In genomic region chr9:91119147-91119546, GRCh38 we compare ENCODE assay signal across 10 cellular contexts.
A peak's percentile ranks its signal among the peaks of the same experiment; 100 is the strongest.
DNase-seq lines count a peak whose midpoint lies in the region; ATAC-seq, FAIRE-seq and TF ChIP-seq lines count a peak whose summit lies in the region.
"Had no signal": no experiment of that assay in that cellular context is flagged by ENCODE, and none has a peak within 500 bp of the region (broad histone marks: within the 10 kb centered on the region; RNA-seq: fewer than 3 reads in every experiment).

No MANE protein-coding gene starts in this region.

- no peak for TF ChIP-seq RAD21 in HCT116 (IDR thresholded peaks at IDR 0.05; ENCODE audit: low read depth)
- TF ChIP-seq RAD21 in K562 (CRISPR knock-in tag; conservative IDR thresholded peaks at IDR 0.05 in 1 of 2, IDR thresholded peaks at IDR 0.05 in 1 of 2) = no peak

- RAD21 ChIA-PET in HCT116 (lab: Charles Lee; ENCODE audit: low non-redundant PET in 1 of 2, low total read pairs in 2 of 2, uncharacterized antibody in 2 of 2, unreplicated experiment in 2 of 2) = no interaction called here

- TF ChIP-seq EP300 in K562 (IDR thresholded peaks at IDR 0.05; ENCODE audit: low read length) = no peak

- no peak for TF ChIP-seq CTCF in HCT116 (IDR thresholded peaks at IDR 0.05 in 2 of 3, conservative IDR thresholded peaks at IDR 0.05 in 1 of 3; ENCODE audit: borderline replicate concordance in 1 of 3, insufficient read depth in 1 of 3, low read depth in 2 of 3, low read length in 2 of 3)
- no peak for TF ChIP-seq CTCF in K562 (IDR thresholded peaks at IDR 0.05 in 2 of 3, conservative IDR thresholded peaks at IDR 0.05 in 1 of 3; ENCODE audit: insufficient read depth in 2 of 3, low read depth in 1 of 3, low read length in 3 of 3)

- peak overlapping the region; percentile 12; the same call in 1 of the 2 replicates for H3K9ac ChIP-seq in HCT116 (ENCODE audit: low read length)
- H3K9ac ChIP-seq in K562 (ENCODE audit: insufficient read depth in 1 of 2, low read depth in 2 of 2, low read length in 2 of 2) = no peak overlapping the region

- ATAC-seq in HCT116 = peak; percentile 26; the same call in 1 of the 2 replicates
- no peak for ATAC-seq in K562
- ATAC-seq in right cardiac atrium = no peak
- ATAC-seq in HG03039 (IDR thresholded peaks at IDR 0.05; ENCODE audit: unreplicated experiment) = no peak

- TF ChIP-seq POLR2A in HCT116 (IDR thresholded peaks at IDR 0.05; ENCODE audit: borderline replicate concordance, extremely low read depth, insufficient read depth, insufficient read length) (no peak), K562 (conservative IDR thresholded peaks at IDR 0.05) (no peak)

- CTCF ChIA-PET in HCT116 (lab: Charles Lee) (no interaction called here), K562 (lab: Yijun Ruan, JAX; ENCODE audit: low intra/inter-chr PET ratio) (no interaction called here)

- no TSS peak for BruUV-seq in HCT116 (replicated peaks; lab: Mats Ljungman, UMichigan)
- BruUV-seq in K562 (replicated peaks; lab: Mats Ljungman, UMichigan) = no TSS peak

- WGBS in K562 (ENCODE audit: insufficient coverage, low coverage, missing lambda C conversion rate) = 32% methylated on average over 10 of the region's 11 CpGs
- 24% methylated on average over 11 of the region's 11 CpGs for WGBS in right cardiac atrium

- no peaks in the 10 kb centered on the region for H3K9me1 ChIP-seq in K562 (ENCODE audit: control insufficient read depth, insufficient read depth, low read length)

- POLR2A ChIA-PET in HCT116 (lab: Charles Lee) (no interaction called here), K562 (lab: Yijun Ruan, JAX) (no interaction called here)

- no peak for DNase-seq in HCT116 (ENCODE audit: low read depth, low spot score)
- DNase-seq in K562 (ENCODE audit: extremely low read depth in 1 of 4, low spot score in 3 of 4) = no peak
- no peak for DNase-seq in right cardiac atrium
- peak; percentile 37 for DNase-seq in superior temporal gyrus (ENCODE audit: extremely low spot score)
- no peak for DNase-seq in NCI-H748 treated with DMSO at 0.1 percent for 48 hours (lab: John Stamatoyannopoulos, UW)
- DNase-seq in GOT3 (lab: John Stamatoyannopoulos, UW) = no peak
- no peak for DNase-seq in NCI-H69 (lab: John Stamatoyannopoulos, UW)
- DNase-seq: GDM1, NCI-H2029 had no signal

- H3K27me3 ChIP-seq in HCT116 (ENCODE audit: insufficient read depth, low read length) (no peaks in the 10 kb centered on the region), K562 (ENCODE audit: control insufficient read depth in 2 of 2, insufficient read depth in 2 of 2, low read length in 2 of 2) (no peaks in the 10 kb centered on the region), right cardiac atrium (ENCODE audit: control insufficient read depth, insufficient read depth) (no peaks in the 10 kb centered on the region)

- H3K79me2 ChIP-seq in HCT116 (ENCODE audit: insufficient read depth, low read length) (no peaks in the 10 kb centered on the region), K562 (ENCODE audit: control insufficient read depth, insufficient read depth, low read length) (no peaks in the 10 kb centered on the region)

- H3K36me3 ChIP-seq in HCT116 (ENCODE audit: control insufficient read depth in 1 of 2, insufficient read depth in 2 of 2, low read length in 2 of 2) = no peaks in the 10 kb centered on the region
- H3K36me3 ChIP-seq in K562 (ENCODE audit: control insufficient read depth, insufficient read depth, low read length) = no peaks in the 10 kb centered on the region

- H3K4me3 ChIP-seq in HCT116 (replicated peaks in 1 of 2; ENCODE audit: low read depth in 1 of 2, low read length in 2 of 2) (0 out of 4 replicates have a peak overlapping the region, but pooled peaks of 1 of the 2 experiments have one; percentile 16), K562 (no peak overlapping the region), right cardiac atrium (ENCODE audit: low read length) (peak overlapping the region; percentile 9)

- no peaks in the 10 kb centered on the region for H3K9me3 ChIP-seq in HCT116 (ENCODE audit: control insufficient read depth in 1 of 2, insufficient read depth in 1 of 2, low read depth in 1 of 2, low read length in 2 of 2)
- H3K9me3 ChIP-seq in K562 (replicated peaks; ENCODE audit: control insufficient read depth, insufficient read depth, low read depth, low read length) = no peaks in the 10 kb centered on the region
- no peaks in the 10 kb centered on the region for H3K9me3 ChIP-seq in right cardiac atrium (ENCODE audit: control insufficient read depth, low read length)

- in situ Hi-C loops in K562 (cut with MboI) = no loop called here

- peak; percentile 15 for FAIRE-seq in K562 (lab: Jason Lieb, UNC)

- no peaks in the 10 kb centered on the region for H3K9me2 ChIP-seq in HCT116 (ENCODE audit: insufficient read depth)

- no peaks in the 10 kb centered on the region for H4K20me1 ChIP-seq in HCT116 (ENCODE audit: insufficient read depth)
- H4K20me1 ChIP-seq in K562 (replicated peaks; ENCODE audit: control insufficient read depth, insufficient read depth, low read length) = no peaks in the 10 kb centered on the region

- peaks cover 20 to 27% of the 10 kb centered on the region in 2 experiments for H3K4me1 ChIP-seq in HCT116 (ENCODE audit: control insufficient read depth in 1 of 2, insufficient read depth in 2 of 2, low read length in 2 of 2)
- H3K4me1 ChIP-seq in K562 (replicated peaks in 1 of 2; ENCODE audit: control insufficient read depth in 2 of 2, insufficient read depth in 2 of 2, low read length in 2 of 2) = peaks cover 8 to 12% of the 10 kb centered on the region in 2 experiments; a peak in 3 of 5 replicates
- H3K4me1 ChIP-seq in right cardiac atrium (ENCODE audit: control insufficient read depth, insufficient read depth, low read length) = no peaks in the 10 kb centered on the region

- H3K4me2 ChIP-seq in HCT116 (ENCODE audit: low read length) (peak overlapping the region; percentile 67), K562 (ENCODE audit: insufficient read depth, low read length) (no peak overlapping the region)

- intact Hi-C loops in HCT116 (cut with micrococcal nuclease) = no loop called here
- intact Hi-C loops in K562 (cut with micrococcal nuclease) = no loop called here
- intact Hi-C loops in right cardiac atrium (cut with DNase I) = loop anchor here in 1 of 4 donors (2.0 kb wide), 1 partner anchor 74 kb away; no protein-coding TSS in a partner anchor

- peak overlapping the region; percentile 81 for H2AFZ ChIP-seq in HCT116 (ENCODE audit: low read depth, low read length, poor library complexity, severe bottlenecking)
- H2AFZ ChIP-seq in K562 (ENCODE audit: low read depth, low read length) = peak overlapping the region; percentile 42; the same call in 1 of the 2 replicates

- peak overlapping the region; percentile 12; the same call in 1 of the 2 replicates for H3K27ac ChIP-seq in HCT116 (ENCODE audit: low read depth, low read length)
- H3K27ac ChIP-seq in K562 (ENCODE audit: extremely low read depth, low read depth, low read length) = no peak overlapping the region
- peak overlapping the region; percentile 53 for H3K27ac ChIP-seq in right cardiac atrium (ENCODE audit: low read length)

TF ChIP-seq in HCT116, 20 proteins besides CTCF, POLR2A, EP300 and RAD21 (continues in another document):
- TF ChIP-seq SIN3A (IDR thresholded peaks at IDR 0.05; ENCODE audit: low read depth) (no peak), ZFX (IDR thresholded peaks at IDR 0.05) (no peak), ELF1 (IDR thresholded peaks at IDR 0.05; ENCODE audit: borderline replicate concordance, low read depth) (no peak), TCF7L2 (IDR thresholded peaks at IDR 0.05; ENCODE audit: borderline replicate concordance, extremely low read depth, insufficient read depth, insufficient read length) (no peak), JUND (IDR thresholded peaks at IDR 0.05) (no peak), POLR2AphosphoS5 (IDR thresholded peaks at IDR 0.05; ENCODE audit: low read depth, low read length) (no peak), SRF (IDR thresholded peaks at IDR 0.05; ENCODE audit: low read depth) (no peak), ZNF274 (IDR thresholded peaks at IDR 0.05; ENCODE audit: low read depth, low read length) (no peak), EZH2phosphoT487 (IDR thresholded peaks at IDR 0.05; ENCODE audit: borderline replicate concordance) (no peak), SP1 (IDR thresholded peaks at IDR 0.05; ENCODE audit: low read depth) (no peak), ATF3 (IDR thresholded peaks at IDR 0.05) (no peak), YY1 (IDR thresholded peaks at IDR 0.05; ENCODE audit: extremely low read depth, insufficient replicate concordance, low read depth, low read length) (no peak), FOSL1 (IDR thresholded peaks at IDR 0.05; ENCODE audit: low read depth) (no peak), EGR1 (IDR thresholded peaks at IDR 0.05; ENCODE audit: low read depth) (no peak)

TF ChIP-seq in K562, 482 proteins besides CTCF, POLR2A, EP300 and RAD21:
- TF ChIP-seq ZNF75A (CRISPR knock-in tag; IDR thresholded peaks at IDR 0.05) (no peak), MBD2 (IDR thresholded peaks at IDR 0.05; ENCODE audit: borderline replicate concordance, low read depth) (no peak), STAT5A (IDR thresholded peaks at IDR 0.05; ENCODE audit: borderline replicate concordance, low read length) (no peak), ZNF655 (CRISPR knock-in tag; IDR thresholded peaks at IDR 0.05) (no peak), ZNF165 (CRISPR knock-in tag; IDR thresholded peaks at IDR 0.05; ENCODE audit: borderline replicate concordance) (no peak), FUS (optimal IDR thresholded peaks at IDR 0.05; ENCODE audit: low read depth, low read length) (no peak), TOE1 (IDR thresholded peaks at IDR 0.05; ENCODE audit: borderline replicate concordance) (no peak), TOE1 (CRISPR knock-in tag; IDR thresholded peaks at IDR 0.05; ENCODE audit: borderline replicate concordance, low read depth) (no peak)
